In the genomic region with DNA sequence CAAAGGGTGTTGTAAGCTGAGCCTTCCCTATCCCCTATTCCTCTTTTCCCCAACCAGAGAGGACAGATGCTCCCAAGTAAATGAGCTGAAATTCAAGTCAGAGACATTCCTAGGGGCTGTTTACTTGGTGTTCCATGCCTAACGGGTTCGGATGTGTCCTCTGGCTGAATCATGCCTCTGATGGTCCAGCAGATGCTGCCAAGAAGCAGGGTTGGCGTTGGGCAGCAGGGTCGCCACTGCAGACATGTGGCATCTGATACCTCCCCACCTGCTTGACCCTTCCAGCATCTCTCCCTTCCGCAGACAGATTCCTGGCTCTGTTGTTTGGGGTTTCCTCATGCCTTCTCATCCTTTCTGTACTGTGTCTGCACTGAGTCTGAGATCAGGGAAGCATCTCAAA, we compare ENCODE assay signal across 23 cellular contexts.
"Had no signal": no experiment of that assay in that cellular context is flagged by ENCODE, and none has a peak within 500 bp of the region (broad histone marks: within the 10 kb centered on the region; RNA-seq: fewer than 3 reads in every experiment).

No MANE protein-coding gene starts in this region.

- ATAC-seq: activated CD4-positive, alpha-beta T cell treated with anti-CD3 and anti-CD28 coated beads for 36 hours; activated CD8-positive, alpha-beta memory T cell treated with anti-CD3 and anti-CD28 coated beads, Interleukin-2, amount 10 ng/mL, durations not matched to agents 7 days and 5 days; activated CD8-positive, alpha-beta T cell treated with anti-CD3 and anti-CD28 coated beads, Interleukin-2, amount 10 ng/mL, durations not matched to agents 7 days and 5 days; activated naive CD4-positive, alpha-beta T cell treated with anti-CD3 and anti-CD28 coated beads, Interleukin-2, amount 50 U/mL, for 72 hours; gastroesophageal sphincter; heart left ventricle; left colon; naive thymus-derived CD8-positive, alpha-beta T cell; upper lobe of right lung had no signal

- H3K9me3 Mint-ChIP-seq: activated naive CD4-positive, alpha-beta T cell treated with anti-CD3 and anti-CD28 coated beads, Interleukin-2, amount 50 U/mL, for 72 hours; activated T-helper 2 cell treated with anti-CD3 and anti-CD28 coated beads, Interferon-gamma antibody, Interleukin-2, Interleukin-4, amounts not matched to agents 10 μg/mL and 5 μg/mL and 100 μg/mL, durations not matched to agents 14 hours and 24 hours and 36 hours; immature natural killer cell; naive thymus-derived CD8-positive, alpha-beta T cell had no signal

- H3K36me3 Mint-ChIP-seq: activated CD8-positive, alpha-beta memory T cell treated with anti-CD3 and anti-CD28 coated beads, Interleukin-2, amount 10 ng/mL, durations not matched to agents 7 days and 5 days; activated naive CD4-positive, alpha-beta T cell treated with anti-CD3 and anti-CD28 coated beads, Interleukin-2, amount 50 U/mL, for 72 hours; immature natural killer cell; mesothelial cell of epicardium; naive thymus-derived CD8-positive, alpha-beta T cell had no signal

- H3K4me3 Mint-ChIP-seq: activated CD4-positive, alpha-beta T cell treated with anti-CD3 and anti-CD28 coated beads for 36 hours; activated CD8-positive, alpha-beta memory T cell treated with anti-CD3 and anti-CD28 coated beads, Interleukin-2, amount 10 ng/mL, durations not matched to agents 7 days and 5 days; activated CD8-positive, alpha-beta T cell treated with anti-CD3 and anti-CD28 coated beads, Interleukin-2, amount 10 ng/mL, durations not matched to agents 7 days and 5 days; immature natural killer cell; mesothelial cell of epicardium; naive thymus-derived CD8-positive, alpha-beta T cell had no signal

- H3K27me3 Mint-ChIP-seq: activated CD4-positive, alpha-beta T cell treated with anti-CD3 and anti-CD28 coated beads for 36 hours; naive thymus-derived CD8-positive, alpha-beta T cell had no signal

- H3K9me3 ChIP-seq: gastroesophageal sphincter, heart left ventricle, spleen, suprapubic skin, tibial artery, upper lobe of right lung had no signal

- H3K36me3 ChIP-seq: gastroesophageal sphincter, heart left ventricle, spleen, suprapubic skin, tibial artery, upper lobe of right lung had no signal

- H3K4me3 ChIP-seq: gastroesophageal sphincter, heart left ventricle, spleen, suprapubic skin, tibial artery, upper lobe of right lung had no signal

- H3K27ac ChIP-seq: heart left ventricle, spleen, suprapubic skin, tibial artery, upper lobe of right lung had no signal

- H3K27me3 ChIP-seq: gastroesophageal sphincter, heart left ventricle, spleen, suprapubic skin, tibial artery, upper lobe of right lung had no signal

- DNase-seq: activated CD4-positive, alpha-beta T cell treated with anti-CD3 and anti-CD28 coated beads for 36 hours; activated CD4-positive, CD25-positive, alpha-beta regulatory T cell; activated CD8-positive, alpha-beta memory T cell treated with anti-CD3 and anti-CD28 coated beads, Interleukin-2, amount 10 ng/mL, durations not matched to agents 7 days and 5 days; activated CD8-positive, alpha-beta T cell treated with anti-CD3 and anti-CD28 coated beads, Interleukin-2, amount 10 ng/mL, durations not matched to agents 7 days and 5 days; activated naive CD4-positive, alpha-beta T cell; activated T-cell treated with anti-CD3 and anti-CD28 coated beads, Interleukin-2, amount 50 U/mL, for 48 hours; anterior cingulate cortex; effector CD8-positive, alpha-beta T cell; heart left ventricle; hypothalamus; immature natural killer cell; kidney; left colon; naive thymus-derived CD8-positive, alpha-beta T cell; spleen; stimulated activated naive CD4-positive, alpha-beta T cell; tibial artery; upper lobe of right lung had no signal

- H3K27ac Mint-ChIP-seq: activated CD4-positive, alpha-beta T cell treated with anti-CD3 and anti-CD28 coated beads for 36 hours; activated CD8-positive, alpha-beta memory T cell treated with anti-CD3 and anti-CD28 coated beads, Interleukin-2, amount 10 ng/mL, durations not matched to agents 7 days and 5 days; activated CD8-positive, alpha-beta T cell treated with anti-CD3 and anti-CD28 coated beads, Interleukin-2, amount 10 ng/mL, durations not matched to agents 7 days and 5 days; activated T-helper 2 cell treated with anti-CD3 and anti-CD28 coated beads, Interferon-gamma antibody, Interleukin-2, Interleukin-4, amounts not matched to agents 10 μg/mL and 5 μg/mL and 100 μg/mL, durations not matched to agents 14 hours and 24 hours and 36 hours; immature natural killer cell; mesothelial cell of epicardium; naive thymus-derived CD8-positive, alpha-beta T cell had no signal
